ENCODE assay signal across 12 cellular contexts in genomic region chr15:74385442-74386132, GRCh38. TPM values are rescaled to one million over a fixed set of nuclear protein-coding genes. Genes with fewer than 3 reads are reported as not detected.
DNase-seq lines count a peak whose midpoint lies in the region; ATAC-seq and TF ChIP-seq lines count a peak whose summit lies in the region.
"Had no signal": no experiment of that assay in that cellular context is flagged by ENCODE, and none has a peak within 500 bp of the region (broad histone marks: within the 10 kb centered on the region; RNA-seq: fewer than 3 reads in every experiment).

No MANE protein-coding gene starts in this region.

- H3K4me1 ChIP-seq in mammary epithelial cell (ENCODE audit: insufficient read depth, low read length): peaks cover 75% of the 10 kb centered on the region

- intact Hi-C loops in mammary epithelial cell (cut with micrococcal nuclease): loop anchor here (1.0 kb wide), 3 partner anchors 12 to 38 kb away; no protein-coding TSS in a partner anchor

- peak overlapping the region; percentile 96 to 100 (median 100) for H3K27ac Mint-ChIP-seq in naive B cell

- peak overlapping the region; percentile 99 for H3K27ac ChIP-seq in KOPT-K1 (ENCODE audit: low read depth, low read length, poor library complexity, severe bottlenecking)
- H3K27ac ChIP-seq in mammary epithelial cell (ENCODE audit: insufficient read depth, low read depth, low read length): peak overlapping the region; percentile 95

- no peaks in the 10 kb centered on the region for H3K27me3 ChIP-seq in mammary epithelial cell (ENCODE audit: insufficient read depth, low read length)

- peak overlapping the region; percentile 68 for H3K9ac ChIP-seq in mammary epithelial cell (ENCODE audit: insufficient read depth, low read length)

- H3K4me3 Mint-ChIP-seq in naive B cell: peak overlapping the region; percentile 44 to 95 (median 80)

- no peaks in the 10 kb centered on the region for H3K27me3 Mint-ChIP-seq in naive B cell

- peak overlapping the region; percentile 55 for H3K4me2 ChIP-seq in mammary epithelial cell (ENCODE audit: insufficient read depth, low read depth, low read length)

- H3K36me3 Mint-ChIP-seq in naive B cell: no peaks in the 10 kb centered on the region

- no peaks in the 10 kb centered on the region for H3K9me3 Mint-ChIP-seq in naive B cell

- H2AFZ ChIP-seq in mammary epithelial cell (ENCODE audit: low read depth, low read length): peak overlapping the region; percentile 6

- dilution Hi-C loops in mammary epithelial cell (cut with HindIII; ENCODE audit: low sequenced_read_pairs): no loop called here

- H3K9me3 ChIP-seq in KOPT-K1 (ENCODE audit: insufficient read depth, low read length, poor library complexity, severe bottlenecking) (no peaks in the 10 kb centered on the region), mammary epithelial cell (replicated peaks; ENCODE audit: insufficient read depth, low read length) (no peaks in the 10 kb centered on the region)

- WGBS in mammary epithelial cell (ENCODE audit: low coverage, missing lambda C conversion rate): 77% methylated on average over 6 of the region's 9 CpGs

- no peaks in the 10 kb centered on the region for H4K20me1 ChIP-seq in mammary epithelial cell (ENCODE audit: insufficient read depth, low read length)

- CTCF ChIA-PET in mammary epithelial cell (lab: Charles Lee; ENCODE audit: low non-redundant PET): interaction anchor here (1.0 kb wide), 1 partner anchor 11 kb away, joined by 4 read pairs; no protein-coding TSS in a partner anchor

- TF ChIP-seq CTCF in GM12864 (IDR thresholded peaks at IDR 0.05; ENCODE audit: low read depth, low read length, missing control alignments) (no peak), mammary epithelial cell (conservative IDR thresholded peaks at IDR 0.05 in 1 of 2, IDR thresholded peaks at IDR 0.05 in 1 of 2; ENCODE audit: extremely low read depth in 1 of 2, insufficient read depth in 1 of 2, low read depth in 1 of 2, low read length in 2 of 2) (no peak)

- TSS peak; percentile 91 for BruUV-seq in mammary epithelial cell (replicated peaks; lab: Mats Ljungman, UMichigan)

- in situ Hi-C loops in mammary epithelial cell (cut with MboI; ENCODE audit: low sequenced_read_pairs in 2 of 2): no loop called here

- H3K36me3 ChIP-seq in KOPT-K1 (ENCODE audit: insufficient read depth, low read length): no peaks in the 10 kb centered on the region
- H3K36me3 ChIP-seq in mammary epithelial cell (ENCODE audit: insufficient read depth, low read length): no peaks in the 10 kb centered on the region

- H3K4me1 Mint-ChIP-seq in naive B cell: peaks cover 49 to 75% (median 62%) of the 10 kb centered on the region in 3 donors

- H3K79me2 ChIP-seq in mammary epithelial cell (ENCODE audit: insufficient read depth, low read length): no peaks in the 10 kb centered on the region

- DNase-seq in GM12864 (ENCODE audit: low read depth) (no peak), mammary epithelial cell (no peak), naive B cell (no peak), amygdala (lab: John Stamatoyannopoulos, UW) (no peak), hypothalamus (lab: John Stamatoyannopoulos, UW) (no peak)
- DNase-seq: DMS 273 treated with DMSO at 0.1 percent for 48 hours, NCI-H2171 had no signal

- ATAC-seq in naive B cell (ENCODE audit: low read depth in 2 of 2) (no peak), GM18520 (IDR thresholded peaks at IDR 0.05; ENCODE audit: unreplicated experiment) (no peak), HG03097 (IDR thresholded peaks at IDR 0.05; ENCODE audit: low FRiP score, unreplicated experiment) (no peak)
- ATAC-seq: left lobe of liver had no signal

- H3K4me3 ChIP-seq in GM12864 (ENCODE audit: low read depth, low read length) (peak overlapping the region; percentile 11), mammary epithelial cell (replicated peaks in 1 of 3; ENCODE audit: insufficient read depth in 1 of 3, low read depth in 2 of 3, low read length in 3 of 3) (no peak overlapping the region)

RNA-seq across cellular contexts. Expression of gene CYP11A1, which starts 18.1 kb away (rescaled TPM):
- 1 to 10 TPM in 1 of 2 donors, not detected in 1; 2.3 TPM for total RNA-seq in mammary epithelial cell
- polyA plus RNA-seq in mammary epithelial cell: not detected
- not detected for polyA minus RNA-seq in mammary epithelial cell
- polyA plus RNA-seq in naive B cell (ENCODE audit: low read depth in 6 of 6): not detected
- total RNA-seq: RPMI7951 had no signal

RNA-seq across cellular contexts. Expression of gene SEMA7A, which starts 48.2 kb away (rescaled TPM):
- 10 to 100 TPM in 1 of 2 donors, 1 to 10 TPM in 1; 4.2 to 17.5 TPM for total RNA-seq in mammary epithelial cell
- 10.0 TPM for polyA plus RNA-seq in mammary epithelial cell
- polyA minus RNA-seq in mammary epithelial cell: 10.5 TPM
- polyA plus RNA-seq in naive B cell (ENCODE audit: low read depth in 6 of 6): 1 to 10 TPM in 2 of 6 donors, under 1 TPM in 3, not detected in 1; 0.10 to 1.5 (median 0.62) TPM
